Comparison of ENCODE assay signal across 8 cellular contexts in the genomic region with DNA sequence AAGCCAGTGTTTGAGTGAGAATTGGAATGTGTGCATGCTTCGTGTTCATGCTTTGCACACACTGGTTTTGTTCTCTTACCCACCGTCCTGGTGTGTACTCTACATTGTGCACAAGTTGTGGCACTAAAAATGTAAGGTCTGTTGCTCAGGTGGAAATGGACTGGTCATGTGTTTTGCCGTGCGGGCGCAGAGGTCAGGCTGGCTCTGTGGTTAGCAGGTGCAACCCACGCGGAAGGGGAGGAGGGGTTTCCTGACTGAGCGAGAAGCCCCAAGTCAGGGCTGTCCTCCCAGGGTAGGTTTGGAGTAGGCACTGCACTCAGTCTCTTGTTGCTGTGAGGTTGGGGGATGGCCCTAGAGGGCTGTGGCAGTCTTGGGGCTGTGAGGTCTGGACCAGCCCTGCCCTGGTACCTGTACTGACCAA.
DNase-seq lines count a peak whose midpoint lies in the region; ATAC-seq, FAIRE-seq and TF ChIP-seq lines count a peak whose summit lies in the region.

No MANE protein-coding gene starts in this region.

- no peak overlapping the region for H3K27ac ChIP-seq in CD4-positive, alpha-beta memory T cell (ENCODE audit: low read depth, low read length)
- H3K27ac ChIP-seq in SU-DHL-6 (ENCODE audit: low read depth, low read length) (peak overlapping the region; percentile 83), uterus (no peak overlapping the region)

- FAIRE-seq in HTR-8/SVneo (lab: Jason Lieb, UNC) = no peak

- H3K27me3 ChIP-seq in CD4-positive, alpha-beta memory T cell (ENCODE audit: insufficient read depth, low read length) = no peaks in the 10 kb centered on the region
- H3K27me3 ChIP-seq in SU-DHL-6 (ENCODE audit: low read length) = no peaks in the 10 kb centered on the region
- no peaks in the 10 kb centered on the region for H3K27me3 ChIP-seq in uterus

- H3K9me3 Mint-ChIP-seq in CD4-positive, alpha-beta memory T cell = peaks cover 0 to 31% (median 16%) of the 10 kb centered on the region in 8 donors
- peaks cover 5 to 12% (median 7%) of the 10 kb centered on the region in 6 donors for H3K9me3 Mint-ChIP-seq in immature natural killer cell

- H3K4me3 ChIP-seq in CD4-positive, alpha-beta memory T cell (ENCODE audit: low read length in 2 of 2) = peak overlapping the region in 1 of 2 donors; percentile 28
- H3K4me3 ChIP-seq in SU-DHL-6 (ENCODE audit: insufficient read depth, low read length, poor library complexity, severe bottlenecking) (peak overlapping the region; percentile 27), uterus (no peak overlapping the region)

- H2AFZ ChIP-seq in SU-DHL-6 (ENCODE audit: low read depth, low read length, severe bottlenecking) = no peak overlapping the region

- peak overlapping the region; percentile 63 for H3K4me2 ChIP-seq in SU-DHL-6 (ENCODE audit: low read depth, low read length, poor library complexity, severe bottlenecking)

- peak in 4 of 5 donors; percentile 22 to 33 (median 26) for DNase-seq in CD4-positive, alpha-beta memory T cell
- DNase-seq in immature natural killer cell = peak; percentile 58 to 62 (median 59)
- DNase-seq in HTR-8/SVneo (ENCODE audit: insufficient read length, low spot score) = no peak
- DNase-seq in NCI-H1092 treated with DMSO at 0.1 percent for 48 hours (lab: John Stamatoyannopoulos, UW) = no peak
- DNase-seq in uterus = no peak
- DNase-seq in effector CD4-positive, alpha-beta T cell = no peak

- peaks cover 76% of the 10 kb centered on the region for H3K79me2 ChIP-seq in SU-DHL-6 (ENCODE audit: insufficient read depth, low read length)

- no peaks in the 10 kb centered on the region for H3F3A ChIP-seq in SU-DHL-6 (ENCODE audit: insufficient read depth)

- CTCF ChIA-PET in CD4-positive, alpha-beta memory T cell (lab: Charles Lee; ENCODE audit: partially characterized antibody) = no interaction called here

- ATAC-seq in GM21447 (IDR thresholded peaks at IDR 0.05; ENCODE audit: unreplicated experiment) = peak; percentile 89

- no peak for TF ChIP-seq CTCF in SU-DHL-6 (IDR thresholded peaks at IDR 0.05; ENCODE audit: insufficient read depth, low read length, poor library complexity, severe bottlenecking)
- no peak for TF ChIP-seq CTCF in uterus (IDR thresholded peaks at IDR 0.05)

- peaks cover 26 to 28% of the 10 kb centered on the region in 2 donors for H3K36me3 Mint-ChIP-seq in CD4-positive, alpha-beta memory T cell
- H3K36me3 Mint-ChIP-seq in immature natural killer cell = peaks cover 8 to 11% (median 10%) of the 10 kb centered on the region in 3 donors

- H4K20me1 ChIP-seq in SU-DHL-6 (ENCODE audit: low read depth, low read length) = no peaks in the 10 kb centered on the region

- peak overlapping the region; percentile 8 to 87 (median 73) for H3K27ac Mint-ChIP-seq in CD4-positive, alpha-beta memory T cell
- H3K27ac Mint-ChIP-seq in immature natural killer cell = peak overlapping the region; percentile 14 to 87 (median 68)

- peaks cover 31 to 71% (median 53%) of the 10 kb centered on the region in 4 donors for H3K4me1 Mint-ChIP-seq in CD4-positive, alpha-beta memory T cell
- peaks cover 67 to 75% of the 10 kb centered on the region in 2 donors for H3K4me1 Mint-ChIP-seq in immature natural killer cell

- POLR2A ChIA-PET in CD4-positive, alpha-beta memory T cell (lab: Charles Lee; ENCODE audit: partially characterized antibody) = no interaction called here

- H3K27me3 Mint-ChIP-seq in CD4-positive, alpha-beta memory T cell = no peaks in the 10 kb centered on the region
- peaks cover 0 to 7% (median 2%) of the 10 kb centered on the region in 3 donors for H3K27me3 Mint-ChIP-seq in immature natural killer cell (ENCODE audit: low read depth in 3 of 3)

- peaks cover 55% of the 10 kb centered on the region for H3K4me1 ChIP-seq in CD4-positive, alpha-beta memory T cell (ENCODE audit: insufficient read depth, low read length)
- no peaks in the 10 kb centered on the region for H3K4me1 ChIP-seq in uterus

- H3K36me3 ChIP-seq in CD4-positive, alpha-beta memory T cell (ENCODE audit: insufficient read depth, low read length) = no peaks in the 10 kb centered on the region
- no peaks in the 10 kb centered on the region for H3K36me3 ChIP-seq in SU-DHL-6 (ENCODE audit: low read length)
- H3K36me3 ChIP-seq in uterus = no peaks in the 10 kb centered on the region

- no peak for TF ChIP-seq POLR2A in uterus (IDR thresholded peaks at IDR 0.05)

- H3K9me2 ChIP-seq in SU-DHL-6 (replicated peaks; ENCODE audit: insufficient read depth, low read length) = no peaks in the 10 kb centered on the region

- H3K9me3 ChIP-seq in CD4-positive, alpha-beta memory T cell (ENCODE audit: control insufficient read depth in 1 of 2, low read length in 2 of 2) = peaks cover 0 to 12% of the 10 kb centered on the region in 2 donors
- H3K9me3 ChIP-seq in SU-DHL-6 (ENCODE audit: insufficient read depth, low read length) (peaks cover 11% of the 10 kb centered on the region; the same call in 1 of the 2 replicates), uterus (peaks cover 0 to 3% of the 10 kb centered on the region in 2 donors)

- H3K4me3 Mint-ChIP-seq in CD4-positive, alpha-beta memory T cell = peak overlapping the region; percentile 60 to 85 (median 82)
- peak overlapping the region; percentile 70 to 81 (median 75) for H3K4me3 Mint-ChIP-seq in immature natural killer cell

- intact Hi-C loops in CD4-positive, alpha-beta memory T cell (cut with micrococcal nuclease) = no loop called here
- intact Hi-C loops in uterus (cut with DNase I; ENCODE audit: low total_unique reads) = no loop called here

- H3K9ac ChIP-seq in SU-DHL-6 (ENCODE audit: low read length) = peak overlapping the region; percentile 43

Comparison
In these comparisons a context has a peak if more than half of its experiments do, and no peak if none do; other contexts are left out.
1. DNase-seq: peak in CD4-positive, alpha-beta memory T cell (4 of 5) and immature natural killer cell (3 of 3); none in HTR-8/SVneo (single experiment), NCI-H1092 treated with DMSO at 0.1 percent for 48 hours (single experiment), uterus (0 of 2) and effector CD4-positive, alpha-beta T cell (single experiment).